Comparison of ENCODE assay signal across 27 cellular contexts in the genomic region with DNA sequence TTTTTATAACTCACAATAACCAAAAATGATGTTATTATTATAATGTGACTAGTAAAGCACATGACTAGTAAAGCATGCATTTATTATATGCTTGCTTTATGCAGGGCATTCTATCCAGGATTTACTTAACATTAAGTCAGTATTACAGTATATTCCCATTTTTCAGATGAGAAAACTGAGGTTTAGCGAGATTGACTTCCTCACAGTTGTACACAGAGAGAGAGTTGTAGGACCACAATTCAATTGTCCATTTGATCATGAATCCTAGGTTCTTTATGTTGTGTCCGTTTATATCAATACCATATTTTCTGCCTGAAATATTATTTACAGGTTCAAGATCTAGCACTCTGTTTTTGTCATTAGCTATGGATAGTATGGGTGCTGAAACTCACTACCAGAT.
"Had no signal": no experiment of that assay in that cellular context is flagged by ENCODE, and none has a peak within 500 bp of the region (broad histone marks: within the 10 kb centered on the region; RNA-seq: fewer than 3 reads in every experiment).

No MANE protein-coding gene starts in this region.

- H3K27me3 ChIP-seq: hepatocyte, neutrophil, right atrium auricular region, spleen, suprapubic skin, tibial artery, uterus had no signal

- H3K4me2 ChIP-seq: hepatocyte had no signal

- H3K4me1 ChIP-seq: suprapubic skin had no signal

- H3K4me3 Mint-ChIP-seq: natural killer cell treated with Interleukin-12 subunit alpha and Interleukin-12 subunit beta and Interleukin-15 and Interleukin-18, amount 100 ng/mL, for 72 hours; neural crest cell; stimulated activated effector memory CD8-positive, alpha-beta T cell treated with anti-CD3 and anti-CD28 coated beads, Interleukin-12 subunit alpha, Interleukin-12 subunit beta, amount 100 ng/mL, for 72 hours; stimulated activated naive CD8-positive, alpha-beta T cell treated with anti-CD3 and anti-CD28 coated beads, Interleukin-15, Interleukin-2, amounts not matched to agents 100 ng/mL and 50 ng/mL, for 24 hours; type B pancreatic cell had no signal

- H3K4me1 Mint-ChIP-seq: stimulated activated effector memory CD8-positive, alpha-beta T cell treated with anti-CD3 and anti-CD28 coated beads, Interleukin-12 subunit alpha, Interleukin-12 subunit beta, amount 100 ng/mL, for 72 hours had no signal

- H3K27ac Mint-ChIP-seq: naive thymus-derived CD4-positive, alpha-beta T cell; natural killer cell treated with Interleukin-12 subunit alpha and Interleukin-12 subunit beta and Interleukin-15 and Interleukin-18, amount 100 ng/mL, for 72 hours; stimulated activated effector memory CD8-positive, alpha-beta T cell treated with anti-CD3 and anti-CD28 coated beads, Interleukin-12 subunit alpha, Interleukin-12 subunit beta, amount 100 ng/mL, for 72 hours; stimulated activated naive CD8-positive, alpha-beta T cell treated with anti-CD3 and anti-CD28 coated beads, Interleukin-15, Interleukin-2, amounts not matched to agents 100 ng/mL and 50 ng/mL, for 24 hours; type B pancreatic cell had no signal

- H3K36me3 Mint-ChIP-seq: naive thymus-derived CD4-positive, alpha-beta T cell; natural killer cell treated with Interleukin-12 subunit alpha and Interleukin-12 subunit beta and Interleukin-15 and Interleukin-18, amount 100 ng/mL, for 72 hours; stimulated activated effector memory CD8-positive, alpha-beta T cell treated with anti-CD3 and anti-CD28 coated beads, Interleukin-12 subunit alpha, Interleukin-12 subunit beta, amount 100 ng/mL, for 72 hours had no signal

- DNase-seq: islet precursor cell; left ventricle myocardium inferior; mesendoderm; midbrain; mucosa of descending colon; naive thymus-derived CD4-positive, alpha-beta T cell; occipital lobe; spleen; stimulated activated CD4-positive, alpha-beta T cell treated with anti-CD3 and anti-CD28 coated beads, Interleukin-4, amount 100 ng/mL, for 24 hours; stimulated activated naive CD4-positive, alpha-beta T cell; tibial artery; uterus had no signal

- H3K9me3 Mint-ChIP-seq: naive thymus-derived CD4-positive, alpha-beta T cell; natural killer cell treated with Interleukin-12 subunit alpha and Interleukin-12 subunit beta and Interleukin-15 and Interleukin-18, amount 100 ng/mL, for 72 hours; neural crest cell; stimulated activated naive CD8-positive, alpha-beta T cell treated with anti-CD3 and anti-CD28 coated beads, Interleukin-15, Interleukin-2, amounts not matched to agents 100 ng/mL and 50 ng/mL, for 24 hours; type B pancreatic cell had no signal

- H3K9me3 ChIP-seq: left ventricle myocardium inferior, mucosa of descending colon, neutrophil, right atrium auricular region, spleen, suprapubic skin, thoracic aorta, tibial artery, uterus had no signal

- H2AFZ ChIP-seq: hepatocyte, parathyroid adenoma had no signal

- H3K79me2 ChIP-seq: hepatocyte, parathyroid adenoma had no signal

- H3K36me3 ChIP-seq: left ventricle myocardium inferior, neutrophil, right atrium auricular region, spleen, suprapubic skin, thoracic aorta, tibial artery, uterus had no signal

- H3K27me3 Mint-ChIP-seq: progenitor cell of endocrine pancreas; stimulated activated naive CD8-positive, alpha-beta T cell treated with anti-CD3 and anti-CD28 coated beads, Interleukin-15, Interleukin-2, amounts not matched to agents 100 ng/mL and 50 ng/mL, for 24 hours; type B pancreatic cell had no signal

- H3K9ac ChIP-seq: parathyroid adenoma had no signal

- H3K4me3 ChIP-seq: hepatocyte, left ventricle myocardium inferior, lung, mucosa of descending colon, right atrium auricular region, skin epidermis, spleen, suprapubic skin, thoracic aorta, tibial artery, uterus had no signal

- ATAC-seq: mucosa of descending colon; naive thymus-derived CD4-positive, alpha-beta T cell; natural killer cell treated with Interleukin-12 subunit alpha and Interleukin-12 subunit beta and Interleukin-15 and Interleukin-18, amount 100 ng/mL, for 72 hours; sciatic nerve; stimulated activated effector memory CD8-positive, alpha-beta T cell treated with anti-CD3 and anti-CD28 coated beads, Interleukin-12 subunit alpha, Interleukin-12 subunit beta, amount 100 ng/mL, for 72 hours had no signal

- H3K27ac ChIP-seq: hepatocyte, left ventricle myocardium inferior, neutrophil, parathyroid adenoma, right atrium auricular region, spleen, suprapubic skin, thoracic aorta, tibial artery, uterus had no signal
